In genomic region chr5:72451771-72452505, GRCh38 we compare ENCODE assay signal across 8 cellular contexts. TPM values are rescaled to one million over a fixed set of nuclear protein-coding genes. Genes with fewer than 3 reads are reported as not detected.
DNase-seq lines count a peak whose midpoint lies in the region; ATAC-seq and FAIRE-seq lines count a peak whose summit lies in the region.

No MANE protein-coding gene starts in this region.

- FAIRE-seq in frontal cortex (lab: Jason Lieb, UNC) = no peak

- ATAC-seq in GM18858 (IDR thresholded peaks at IDR 0.05; ENCODE audit: unreplicated experiment) (peak; percentile 72), HG02852 (IDR thresholded peaks at IDR 0.05; ENCODE audit: unreplicated experiment) (peak; percentile 81)
- no peak for ATAC-seq in stimulated activated naive CD8-positive, alpha-beta T cell treated with anti-CD3 and anti-CD28 coated beads, Interleukin-15, Interleukin-2, amounts not matched to agents 100 U/mL and 50 U/mL, for 24 hours

- DNase-seq in SK-N-DZ (ENCODE audit: low spot score) = peak; percentile 33
- peak; percentile 16 to 19 for DNase-seq in frontal cortex (ENCODE audit: low spot score in 2 of 2)
- DNase-seq in putamen (ENCODE audit: low spot score) = peak; percentile 38
- DNase-seq in stimulated activated naive CD8-positive, alpha-beta T cell treated with anti-CD3 and anti-CD28 coated beads, Interleukin-15, Interleukin-2, amounts not matched to agents 100 U/mL and 50 U/mL, for 24 hours = no peak
- no peak for DNase-seq in middle frontal gyrus (ENCODE audit: extremely low spot score, low spot score)
- DNase-seq in midbrain (lab: John Stamatoyannopoulos, UW) = no peak

RNA-seq across cellular contexts. Expression of gene ZNF366, which starts 55.3 kb away (rescaled TPM):
- polyA plus RNA-seq in SK-N-DZ (2014; cell fraction: cytosol; rRNA removed) = not detected in 2 replicates
- polyA plus RNA-seq in SK-N-DZ (2014; cell fraction: nucleus; rRNA removed) = 0.06 TPM in 1 of 2 replicates, not detected in the other
- 0.82 TPM for total RNA-seq in frontal cortex

Comparison
In these comparisons a context has a peak if more than half of its experiments do, and no peak if none do; other contexts are left out.
1. DNase-seq: peak in SK-N-DZ (single experiment), frontal cortex (2 of 2) and putamen (single experiment); none in stimulated activated naive CD8-positive, alpha-beta T cell treated with anti-CD3 and anti-CD28 coated beads, Interleukin-15, Interleukin-2, amounts not matched to agents 100 U/mL and 50 U/mL, for 24 hours (single experiment), middle frontal gyrus (single experiment) and midbrain (single experiment).